ENCODE assay signal across 1 cellular context in the genomic region with DNA sequence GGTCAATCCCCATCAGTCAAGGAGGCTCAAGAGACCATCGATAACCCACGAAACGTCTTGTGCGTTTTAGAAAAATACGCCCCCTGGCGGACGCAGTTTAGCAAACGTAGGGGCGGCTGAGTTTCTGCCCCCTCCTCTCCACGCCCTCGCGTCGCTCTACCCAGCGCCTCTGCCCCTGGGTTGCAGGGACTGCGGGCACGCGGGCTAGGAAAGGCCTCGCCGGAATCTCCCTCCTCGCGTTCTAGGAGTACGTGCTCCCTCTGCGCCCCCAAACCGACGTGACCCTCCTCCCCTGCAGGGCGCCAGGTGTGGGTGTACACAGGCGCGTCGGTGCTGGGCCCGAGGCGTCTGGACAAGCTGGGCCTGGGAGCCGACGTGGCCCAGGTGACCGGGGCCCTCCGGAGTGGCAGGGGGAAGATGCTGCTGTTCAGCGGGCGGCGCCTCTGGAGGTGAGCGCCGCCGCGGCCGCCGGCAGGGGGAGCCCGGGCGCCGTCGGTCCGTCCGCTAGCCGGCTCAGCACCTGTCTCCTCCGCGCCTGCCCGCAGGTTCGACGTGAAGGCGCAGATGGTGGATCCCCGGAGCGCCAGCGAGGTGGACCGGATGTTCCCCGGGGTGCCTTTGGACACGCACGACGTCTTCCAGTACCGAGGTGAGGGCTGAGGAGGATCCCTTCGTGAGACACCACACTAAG.
TF ChIP-seq lines count a peak whose summit lies in the region.

No MANE protein-coding gene starts in this region.

TF ChIP-seq in K562, 482 proteins besides CTCF, POLR2A, EP300 and RAD21 (continued from another document and continues in another):
- TF ChIP-seq, protein P1, sequence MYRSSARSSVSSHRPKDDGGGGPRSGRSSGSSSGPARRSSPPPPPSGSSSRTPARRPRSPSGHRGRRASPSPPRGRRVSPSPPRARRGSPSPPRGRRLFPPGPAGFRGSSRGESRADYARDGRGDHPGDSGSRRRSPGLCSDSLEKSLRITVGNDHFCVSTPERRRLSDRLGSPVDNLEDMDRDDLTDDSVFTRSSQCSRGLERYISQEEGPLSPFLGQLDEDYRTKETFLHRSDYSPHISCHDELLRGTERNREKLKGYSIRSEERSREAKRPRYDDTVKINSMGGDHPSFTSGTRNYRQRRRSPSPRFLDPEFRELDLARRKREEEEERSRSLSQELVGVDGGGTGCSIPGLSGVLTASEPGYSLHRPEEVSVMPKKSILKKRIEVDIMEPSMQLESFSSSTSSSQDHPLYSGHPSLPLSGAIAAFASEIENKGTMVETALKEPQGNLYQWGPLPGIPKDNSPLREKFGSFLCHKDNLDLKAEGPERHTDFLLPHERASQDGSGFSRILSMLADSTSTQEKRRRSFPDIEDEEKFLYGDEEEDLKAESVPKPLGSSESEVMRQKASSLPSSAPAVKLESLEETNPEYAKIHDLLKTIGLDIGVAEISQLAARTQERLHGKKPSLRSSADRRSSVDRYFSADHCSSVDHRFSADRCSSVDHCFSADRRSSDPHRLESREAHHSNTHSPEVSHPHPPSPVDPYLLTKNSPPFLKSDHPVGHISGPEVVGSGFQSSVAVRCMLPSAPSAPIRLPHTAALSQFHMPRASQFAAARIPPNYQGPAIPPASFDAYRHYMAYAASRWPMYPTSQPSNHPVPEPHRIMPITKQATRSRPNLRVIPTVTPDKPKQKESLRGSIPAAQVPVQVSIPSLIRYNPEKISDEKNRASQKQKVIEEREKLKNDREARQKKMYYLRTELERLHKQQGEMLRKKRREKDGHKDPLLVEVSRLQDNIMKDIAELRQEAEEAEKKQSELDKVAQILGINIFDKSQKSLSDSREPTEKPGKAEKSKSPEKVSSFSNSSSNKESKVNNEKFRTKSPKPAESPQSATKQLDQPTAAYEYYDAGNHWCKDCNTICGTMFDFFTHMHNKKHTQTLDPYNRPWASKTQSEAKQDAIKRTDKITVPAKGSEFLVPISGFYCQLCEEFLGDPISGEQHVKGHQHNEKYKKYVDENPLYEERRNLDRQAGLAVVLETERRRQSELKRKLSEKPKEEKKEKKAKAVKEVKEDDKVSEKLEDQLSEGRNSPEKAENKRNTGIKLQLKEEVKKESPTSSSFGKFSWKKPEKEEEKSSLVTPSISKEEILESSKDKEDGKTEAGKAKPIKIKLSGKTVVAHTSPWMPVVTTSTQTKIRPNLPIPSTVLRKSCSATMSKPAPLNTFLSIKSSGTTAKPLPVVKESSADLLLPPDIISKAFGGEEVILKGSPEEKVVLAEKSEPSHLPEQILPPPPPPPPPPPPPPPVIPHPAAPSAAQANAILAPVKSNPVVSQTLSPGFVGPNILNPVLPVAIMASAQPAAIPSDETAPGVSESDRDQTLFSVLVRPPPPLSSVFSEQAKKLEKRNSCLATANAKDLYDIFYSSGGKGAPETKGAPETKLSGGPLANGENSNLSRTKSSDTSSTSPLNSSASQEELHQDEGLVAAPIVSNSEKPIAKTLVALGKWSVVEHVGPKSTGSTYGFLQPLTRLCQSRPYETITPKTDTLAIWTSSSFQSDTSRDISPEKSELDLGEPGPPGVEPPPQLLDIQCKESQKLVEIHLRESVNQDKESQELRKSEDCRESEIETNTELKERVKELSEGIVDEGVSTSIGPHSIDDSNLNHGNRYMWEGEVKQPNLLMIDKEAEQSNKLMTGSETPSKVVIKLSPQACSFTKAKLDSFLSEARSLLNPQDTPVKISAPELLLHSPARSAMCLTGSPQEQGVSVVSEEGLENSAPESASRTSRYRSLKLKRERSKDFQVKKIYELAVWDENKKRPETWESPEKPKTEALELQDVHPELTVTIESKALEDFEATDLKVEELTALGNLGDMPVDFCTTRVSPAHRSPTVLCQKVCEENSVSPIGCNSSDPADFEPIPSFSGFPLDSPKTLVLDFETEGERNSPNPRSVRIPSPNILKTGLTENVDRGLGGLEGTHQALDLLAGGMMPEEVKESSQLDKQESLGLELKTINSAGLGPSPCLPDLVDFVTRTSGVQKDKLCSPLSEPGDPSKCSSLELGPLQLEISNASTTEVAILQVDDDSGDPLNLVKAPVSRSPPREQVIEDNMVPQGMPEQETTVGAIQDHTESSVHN (IDR thresholded peaks at IDR 0.05; ENCODE audit: borderline replicate concordance in 1 of 2, low read depth in 1 of 2): no peak
- TF ChIP-seq HNRNPUL1 (IDR thresholded peaks at IDR 0.05; ENCODE audit: low read length) (no peak), ZNF347 (CRISPR knock-in tag; IDR thresholded peaks at IDR 0.05; ENCODE audit: low read depth) (no peak), ZNF274 (IDR thresholded peaks at IDR 0.05; ENCODE audit: borderline replicate concordance, low read depth, low read length) (no peak), HDAC8 (tag; IDR thresholded peaks at IDR 0.05) (peak; percentile 67; the same call in 1 of the 2 replicates), PKNOX1 (IDR thresholded peaks at IDR 0.05) (peak; percentile 55), UBTF (IDR thresholded peaks at IDR 0.05; ENCODE audit: borderline replicate concordance in 1 of 2, low read depth in 2 of 2, low read length in 2 of 2) (no peak), RBM22 (IDR thresholded peaks at IDR 0.05; ENCODE audit: low read depth, low read length, poor library complexity, severe bottlenecking) (no peak), HNRNPLL (IDR thresholded peaks at IDR 0.05; ENCODE audit: low read depth, low read length, poor library complexity, severe bottlenecking) (no peak), ZFPM2 (CRISPR knock-in tag; IDR thresholded peaks at IDR 0.05) (no peak), ETV5 (CRISPR knock-in tag; IDR thresholded peaks at IDR 0.05; ENCODE audit: low read depth) (no peak), CTBP1 (IDR thresholded peaks at IDR 0.05; ENCODE audit: borderline replicate concordance) (peak; percentile 95), KDM5B (IDR thresholded peaks at IDR 0.05; ENCODE audit: insufficient replicate concordance, low read depth, low read length) (no peak), SP1 (CRISPR knock-in tag; IDR thresholded peaks at IDR 0.05) (no peak), SRF (CRISPR knock-in tag; IDR thresholded peaks at IDR 0.05) (no peak), NCOA6 (IDR thresholded peaks at IDR 0.05) (peak; percentile 85), LCOR (CRISPR knock-in tag; IDR thresholded peaks at IDR 0.05) (no peak), ZNF444 (CRISPR knock-in tag; IDR thresholded peaks at IDR 0.05) (no peak), ETV1 (tag; conservative IDR thresholded peaks at IDR 0.05; ENCODE audit: low read depth) (peak; percentile 39; the same call in 1 of the 2 replicates), MEF2D (tag; conservative IDR thresholded peaks at IDR 0.05; ENCODE audit: low read depth) (no peak), SETDB1 (IDR thresholded peaks at IDR 0.05; ENCODE audit: low read length) (no peak), ZBTB12 (CRISPR knock-in tag; IDR thresholded peaks at IDR 0.05) (no peak), HDAC2 (IDR thresholded peaks at IDR 0.05) (peak; percentile 62; the same call in 1 of the 2 replicates), KDM2B (CRISPR knock-in tag; IDR thresholded peaks at IDR 0.05) (no peak), TFAP4 (CRISPR knock-in tag; IDR thresholded peaks at IDR 0.05; ENCODE audit: borderline replicate concordance) (peak; percentile 51; the same call in 1 of the 2 replicates), ERF (CRISPR knock-in tag; IDR thresholded peaks at IDR 0.05) (no peak), RREB1 (CRISPR knock-in tag; IDR thresholded peaks at IDR 0.05) (0 out of 2 replicates have a peak, but pooled peaks have one; percentile 83), SMARCA4 (IDR thresholded peaks at IDR 0.05) (peak; percentile 50), ZNF717 (CRISPR knock-in tag; IDR thresholded peaks at IDR 0.05) (no peak), NR1H2 (CRISPR knock-in tag; IDR thresholded peaks at IDR 0.05) (no peak)
- TF ChIP-seq, protein P2, sequence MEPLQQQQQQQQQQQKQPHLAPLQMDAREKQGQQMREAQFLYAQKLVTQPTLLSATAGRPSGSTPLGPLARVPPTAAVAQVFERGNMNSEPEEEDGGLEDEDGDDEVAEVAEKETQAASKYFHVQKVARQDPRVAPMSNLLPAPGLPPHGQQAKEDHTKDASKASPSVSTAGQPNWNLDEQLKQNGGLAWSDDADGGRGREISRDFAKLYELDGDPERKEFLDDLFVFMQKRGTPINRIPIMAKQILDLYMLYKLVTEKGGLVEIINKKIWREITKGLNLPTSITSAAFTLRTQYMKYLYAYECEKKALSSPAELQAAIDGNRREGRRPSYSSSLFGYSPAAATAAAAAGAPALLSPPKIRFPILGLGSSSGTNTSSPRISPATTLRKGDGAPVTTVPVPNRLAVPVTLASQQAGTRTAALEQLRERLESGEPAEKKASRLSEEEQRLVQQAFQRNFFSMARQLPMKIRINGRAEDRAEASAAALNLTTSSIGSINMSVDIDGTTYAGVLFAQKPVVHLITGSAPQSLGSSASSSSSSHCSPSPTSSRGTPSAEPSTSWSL (CRISPR knock-in tag; IDR thresholded peaks at IDR 0.05; ENCODE audit: borderline replicate concordance): no peak
